Comparison of ENCODE assay signal across 1 cellular context in genomic region chr4:3284734-3285557, GRCh38.
A peak's percentile ranks its signal among the peaks of the same experiment; 100 is the strongest.
TF ChIP-seq lines count a peak whose summit lies in the region.

No MANE protein-coding gene starts in this region.

TF ChIP-seq in HepG2, 621 proteins besides CTCF, POLR2A, EP300 and RAD21 (continued from another document):
- no peak for TF ChIP-seq ZNF513 (CRISPR knock-in tag; conservative IDR thresholded peaks at IDR 0.05)
- TF ChIP-seq ZNF547 (CRISPR knock-in tag; IDR thresholded peaks at IDR 0.05) = peak; percentile 83; the same call in 1 of the 2 replicates
- TF ChIP-seq SOX13 (IDR thresholded peaks at IDR 0.05) = no peak
- TF ChIP-seq SOX13 (CRISPR knock-in tag; conservative IDR thresholded peaks at IDR 0.05 in 1 of 2, IDR thresholded peaks at IDR 0.05 in 1 of 2) = no peak
- TF ChIP-seq BHLHE40 (IDR thresholded peaks at IDR 0.05; ENCODE audit: low read length) = 0 out of 2 replicates have a peak, but pooled peaks have one; percentile 41
- TF ChIP-seq ATF7 (IDR thresholded peaks at IDR 0.05) = no peak
- no peak for TF ChIP-seq ATF7 (CRISPR knock-in tag; IDR thresholded peaks at IDR 0.05)
- no peak for TF ChIP-seq TRIM22 (IDR thresholded peaks at IDR 0.05)
- no peak for TF ChIP-seq CCAR2 (optimal IDR thresholded peaks at IDR 0.05; ENCODE audit: low read depth, low read length)
- 0 out of 2 replicates have a peak, but pooled peaks have one; percentile 59 for TF ChIP-seq MTERF4 (CRISPR knock-in tag; IDR thresholded peaks at IDR 0.05)
- TF ChIP-seq ZFP36L1 (CRISPR knock-in tag; IDR thresholded peaks at IDR 0.05) = no peak
- no peak for TF ChIP-seq CHD4 (IDR thresholded peaks at IDR 0.05; ENCODE audit: borderline replicate concordance, low read length)
- no peak for TF ChIP-seq ZKSCAN1 (IDR thresholded peaks at IDR 0.05; ENCODE audit: low read length)
- 0 out of 2 replicates have a peak, but pooled peaks have one; percentile 14 for TF ChIP-seq SP2 (CRISPR knock-in tag; IDR thresholded peaks at IDR 0.05)
- no peak for TF ChIP-seq ZNF124 (CRISPR knock-in tag; IDR thresholded peaks at IDR 0.05)
- 0 out of 2 replicates have a peak, but pooled peaks have one; percentile 57 for TF ChIP-seq BCL3 (CRISPR knock-in tag; IDR thresholded peaks at IDR 0.05)
- TF ChIP-seq PHF20 (CRISPR knock-in tag; IDR thresholded peaks at IDR 0.05) = no peak
- 0 out of 2 replicates have a peak, but pooled peaks have one; percentile 35 for TF ChIP-seq ZNF772 (CRISPR knock-in tag; IDR thresholded peaks at IDR 0.05)
- TF ChIP-seq ZFX (CRISPR knock-in tag; IDR thresholded peaks at IDR 0.05; ENCODE audit: low read depth) = no peak; the same call in 1 of the 2 replicates
- no peak for TF ChIP-seq ZNF564 (CRISPR knock-in tag; IDR thresholded peaks at IDR 0.05)
- TF ChIP-seq MEIS2 (CRISPR knock-in tag; IDR thresholded peaks at IDR 0.05) = no peak
- TF ChIP-seq FOXO4 (CRISPR knock-in tag; conservative IDR thresholded peaks at IDR 0.05) = 0 out of 2 replicates have a peak, but pooled peaks have one; percentile 21
- TF ChIP-seq MXD4 (CRISPR knock-in tag; IDR thresholded peaks at IDR 0.05) = peak; percentile 89; the same call in 1 of the 2 replicates
- TF ChIP-seq ZFP36L2 (CRISPR knock-in tag; IDR thresholded peaks at IDR 0.05) = no peak
- TF ChIP-seq MAFK (conservative IDR thresholded peaks at IDR 0.05 in 1 of 2, IDR thresholded peaks at IDR 0.05 in 1 of 2; ENCODE audit: low read length in 2 of 2) = no peak
- no peak for TF ChIP-seq HDAC2 (CRISPR knock-in tag; IDR thresholded peaks at IDR 0.05)
- no peak for TF ChIP-seq ZBTB21 (CRISPR knock-in tag; IDR thresholded peaks at IDR 0.05)
- TF ChIP-seq ZNF598 (CRISPR knock-in tag; IDR thresholded peaks at IDR 0.05; ENCODE audit: borderline replicate concordance) = 0 out of 2 replicates have a peak, but pooled peaks have one; percentile 63
- no peak for TF ChIP-seq ZNF275 (CRISPR knock-in tag; IDR thresholded peaks at IDR 0.05; ENCODE audit: borderline replicate concordance)
- TF ChIP-seq ZNF382 (CRISPR knock-in tag; IDR thresholded peaks at IDR 0.05; ENCODE audit: borderline replicate concordance) = no peak
- peak; percentile 41; the same call in 1 of the 2 replicates for TF ChIP-seq ARNT2 (CRISPR knock-in tag; IDR thresholded peaks at IDR 0.05; ENCODE audit: low read depth)
- no peak for TF ChIP-seq NFKB2 (CRISPR knock-in tag; IDR thresholded peaks at IDR 0.05; ENCODE audit: borderline replicate concordance)
- 0 out of 2 replicates have a peak, but pooled peaks have one; percentile 66 for TF ChIP-seq ZNF44 (CRISPR knock-in tag; IDR thresholded peaks at IDR 0.05)
- TF ChIP-seq ZSCAN22 (CRISPR knock-in tag; IDR thresholded peaks at IDR 0.05) = no peak
- TF ChIP-seq ZNF501 (CRISPR knock-in tag; IDR thresholded peaks at IDR 0.05) = peak; percentile 2; the same call in 1 of the 2 replicates
- no peak for TF ChIP-seq ZKSCAN5 (CRISPR knock-in tag; IDR thresholded peaks at IDR 0.05)
- no peak for TF ChIP-seq HIVEP1 (CRISPR knock-in tag; IDR thresholded peaks at IDR 0.05)
- no peak for TF ChIP-seq TBX3 (IDR thresholded peaks at IDR 0.05; ENCODE audit: borderline replicate concordance)
- no peak for TF ChIP-seq REPIN1 (CRISPR knock-in tag; IDR thresholded peaks at IDR 0.05; ENCODE audit: borderline replicate concordance, low read depth)
- TF ChIP-seq POLR2AphosphoS2 (IDR thresholded peaks at IDR 0.05; ENCODE audit: low read depth, low read length) = no peak
- 0 out of 2 replicates have a peak, but pooled peaks have one; percentile 12 for TF ChIP-seq REL (CRISPR knock-in tag; conservative IDR thresholded peaks at IDR 0.05)
- no peak for TF ChIP-seq GRHL1 (CRISPR knock-in tag; conservative IDR thresholded peaks at IDR 0.05)
- no peak for TF ChIP-seq ZNF558 (CRISPR knock-in tag; IDR thresholded peaks at IDR 0.05; ENCODE audit: borderline replicate concordance)
- no peak for TF ChIP-seq SMAD9 (CRISPR knock-in tag; IDR thresholded peaks at IDR 0.05)
- 0 out of 2 replicates have a peak, but pooled peaks have one; percentile 8 for TF ChIP-seq ZNF281 (CRISPR knock-in tag; IDR thresholded peaks at IDR 0.05; ENCODE audit: borderline replicate concordance)
- TF ChIP-seq SOX5 (CRISPR knock-in tag; IDR thresholded peaks at IDR 0.05; ENCODE audit: borderline replicate concordance) = no peak
- 0 out of 2 replicates have a peak, but pooled peaks have one; percentile 30 for TF ChIP-seq ZNF878 (CRISPR knock-in tag; IDR thresholded peaks at IDR 0.05)
